Comparison of ENCODE assay signal across 7 cellular contexts in the genomic region with DNA sequence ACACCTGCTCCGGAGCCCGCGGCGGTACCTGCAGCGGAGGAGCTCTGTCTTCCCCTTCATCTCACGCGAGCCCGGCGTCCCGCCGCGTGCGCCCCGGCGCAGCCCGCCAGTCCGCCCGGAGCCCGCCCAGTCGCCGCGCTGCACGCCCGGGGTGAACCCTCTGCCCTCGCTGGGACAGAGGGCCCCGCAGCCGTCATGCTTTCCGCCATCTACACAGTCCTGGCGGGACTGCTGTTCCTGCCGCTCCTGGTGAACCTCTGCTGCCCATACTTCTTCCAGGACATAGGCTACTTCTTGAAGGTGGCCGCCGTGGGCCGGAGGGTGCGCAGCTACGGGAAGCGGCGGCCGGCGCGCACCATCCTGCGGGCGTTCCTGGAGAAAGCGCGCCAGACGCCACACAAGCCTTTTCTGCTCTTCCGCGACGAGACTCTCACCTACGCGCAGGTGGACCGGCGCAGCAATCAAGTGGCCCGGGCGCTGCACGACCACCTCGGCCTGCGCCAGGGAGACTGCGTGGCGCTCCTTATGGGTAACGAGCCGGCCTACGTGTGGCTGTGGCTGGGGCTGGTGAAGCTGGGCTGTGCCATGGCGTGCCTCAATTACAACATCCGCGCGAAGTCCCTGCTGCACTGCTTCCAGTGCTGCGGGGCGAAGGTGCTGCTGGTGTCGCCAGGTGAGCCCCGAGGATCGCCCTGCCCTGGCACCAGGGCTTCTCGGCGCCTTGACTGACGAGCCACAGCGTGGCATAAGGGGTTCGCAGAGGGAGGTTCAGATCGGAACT. TPM values are rescaled to one million over a fixed set of nuclear protein-coding genes. Genes with fewer than 3 reads are reported as not detected.
A peak's percentile ranks its signal among the peaks of the same experiment; 100 is the strongest.
DNase-seq lines count a peak whose midpoint lies in the region; ATAC-seq and TF ChIP-seq lines count a peak whose summit lies in the region.

No MANE protein-coding gene starts in this region.

- no peak overlapping the region for H3K23ac ChIP-seq in trophoblast cell (ENCODE audit: low read length)

- H3K14ac ChIP-seq in trophoblast cell (ENCODE audit: low read length), result no peak overlapping the region

- WGBS in trophoblast cell (ENCODE audit: extremely low coverage, insufficient coverage, insufficient read length), result no CpG with 5 or more reads among the region's 77 CpGs

- ATAC-seq in HG02763 (IDR thresholded peaks at IDR 0.05; ENCODE audit: unreplicated experiment), result peak; percentile 36

- H4K8ac ChIP-seq in trophoblast cell (ENCODE audit: low read depth, low read length), result peak overlapping the region; percentile 15

- H3K27me3 Mint-ChIP-seq in activated T-helper 2 cell treated with anti-CD3 and anti-CD28 coated beads, Interferon-gamma antibody, Interleukin-2, Interleukin-4, amounts not matched to agents 10 μg/mL and 5 μg/mL and 100 μg/mL, durations not matched to agents 14 hours and 24 hours and 36 hours (ENCODE audit: low read depth), result no peaks in the 10 kb centered on the region
- H3K27me3 Mint-ChIP-seq in glutamatergic neuron (ENCODE audit: unreplicated experiment), result peaks cover 16% of the 10 kb centered on the region

- peak; percentile 80 for DNase-seq in GM13976 (ENCODE audit: low spot score)
- DNase-seq in NCI-H526 treated with DMSO at 0.1 percent for 48 hours (lab: John Stamatoyannopoulos, UW), result peak; percentile 76
- peak; percentile 53 for DNase-seq in activated T-helper 2 cell treated with anti-CD3 and anti-CD28 coated beads, Interferon-gamma antibody, Interleukin-2, Interleukin-4, amounts not matched to agents 10 μg/mL and 5 μg/mL and 100 μg/mL, durations not matched to agents 14 hours and 24 hours and 36 hours (ENCODE audit: low spot score)
- peak; percentile 64 for DNase-seq in glutamatergic neuron
- peak; percentile 15 to 61 for DNase-seq in trophoblast cell
- no peak for DNase-seq in HuH-7 (ENCODE audit: low spot score)

- H3K4me2 ChIP-seq in trophoblast cell (ENCODE audit: low read length), result peak overlapping the region; percentile 99

- TF ChIP-seq CTCF in GM13976 (IDR thresholded peaks at IDR 0.05; ENCODE audit: borderline replicate concordance, control extremely low read depth, extremely low read depth, insufficient read depth, missing control alignments), result no peak
- no peak for TF ChIP-seq CTCF in glutamatergic neuron (IDR thresholded peaks at IDR 0.05; ENCODE audit: partially characterized antibody, unreplicated experiment)

- H3K4me3 Mint-ChIP-seq in activated T-helper 2 cell treated with anti-CD3 and anti-CD28 coated beads, Interferon-gamma antibody, Interleukin-2, Interleukin-4, amounts not matched to agents 10 μg/mL and 5 μg/mL and 100 μg/mL, durations not matched to agents 14 hours and 24 hours and 36 hours (ENCODE audit: low read depth), result peak overlapping the region; percentile 98
- H3K4me3 Mint-ChIP-seq in glutamatergic neuron (ENCODE audit: unreplicated experiment), result peak overlapping the region; percentile 89

- peaks cover 5 to 9% of the 10 kb centered on the region in 2 experiments for H3K4me1 ChIP-seq in trophoblast cell (ENCODE audit: control insufficient read depth in 1 of 2, insufficient read depth in 2 of 2, low read length in 2 of 2)

- no peak overlapping the region for H2AK5ac ChIP-seq in trophoblast cell (ENCODE audit: low read length)

- H4K91ac ChIP-seq in trophoblast cell (ENCODE audit: low read depth, low read length), result no peak overlapping the region

- H3K4me3 ChIP-seq in trophoblast cell (ENCODE audit: low read depth, low read length), result peak overlapping the region; percentile 72

- H3K79me2 ChIP-seq in trophoblast cell (ENCODE audit: control insufficient read depth, insufficient read depth, low read length, poor library complexity), result no peaks in the 10 kb centered on the region

- no peak overlapping the region for H2BK5ac ChIP-seq in trophoblast cell (ENCODE audit: low read depth, low read length, poor library complexity)

- no peaks in the 10 kb centered on the region for H3K9me3 Mint-ChIP-seq in activated T-helper 2 cell treated with anti-CD3 and anti-CD28 coated beads, Interferon-gamma antibody, Interleukin-2, Interleukin-4, amounts not matched to agents 10 μg/mL and 5 μg/mL and 100 μg/mL, durations not matched to agents 14 hours and 24 hours and 36 hours
- H3K9me3 Mint-ChIP-seq in glutamatergic neuron (ENCODE audit: unreplicated experiment), result peaks cover 4% of the 10 kb centered on the region

- intact Hi-C loops in activated T-helper 2 cell treated with anti-CD3 and anti-CD28 coated beads, Interferon-gamma antibody, Interleukin-2, Interleukin-4, amounts not matched to agents 10 μg/mL and 5 μg/mL and 100 μg/mL, durations not matched to agents 14 hours and 24 hours and 36 hours (cut with micrococcal nuclease), result loop anchor here (1.0 to 5.0 kb wide), 7 partner anchors 38 to 170 kb away; a partner anchor contains a TSS

- H3K27ac ChIP-seq in trophoblast cell (ENCODE audit: low read depth, low read length), result no peak overlapping the region

- no peaks in the 10 kb centered on the region for H3K9me3 ChIP-seq in trophoblast cell (ENCODE audit: insufficient read depth, low read depth, low read length)

- no peak overlapping the region for H2BK120ac ChIP-seq in trophoblast cell (ENCODE audit: insufficient read depth, low read length, poor library complexity)

- no peak overlapping the region for H2BK12ac ChIP-seq in trophoblast cell (ENCODE audit: low read length)

- H3K18ac ChIP-seq in trophoblast cell (ENCODE audit: low read length), result no peak overlapping the region

- H3K27me3 ChIP-seq in trophoblast cell (ENCODE audit: insufficient read depth, low read length), result peaks cover 14% of the 10 kb centered on the region

- H3K4ac ChIP-seq in trophoblast cell (ENCODE audit: low read depth, low read length), result no peak overlapping the region

- H3K27ac Mint-ChIP-seq in activated T-helper 2 cell treated with anti-CD3 and anti-CD28 coated beads, Interferon-gamma antibody, Interleukin-2, Interleukin-4, amounts not matched to agents 10 μg/mL and 5 μg/mL and 100 μg/mL, durations not matched to agents 14 hours and 24 hours and 36 hours, result peak overlapping the region; percentile 96
- no peak overlapping the region for H3K27ac Mint-ChIP-seq in glutamatergic neuron (ENCODE audit: unreplicated experiment)

- H3K4me1 Mint-ChIP-seq in activated T-helper 2 cell treated with anti-CD3 and anti-CD28 coated beads, Interferon-gamma antibody, Interleukin-2, Interleukin-4, amounts not matched to agents 10 μg/mL and 5 μg/mL and 100 μg/mL, durations not matched to agents 14 hours and 24 hours and 36 hours (ENCODE audit: low read depth), result peaks cover 44% of the 10 kb centered on the region
- no peaks in the 10 kb centered on the region for H3K4me1 Mint-ChIP-seq in glutamatergic neuron (ENCODE audit: low read depth, unreplicated experiment)

- no peak overlapping the region for H3K9ac ChIP-seq in trophoblast cell (ENCODE audit: low read length)

- peaks cover 50% of the 10 kb centered on the region for H3K36me3 Mint-ChIP-seq in activated T-helper 2 cell treated with anti-CD3 and anti-CD28 coated beads, Interferon-gamma antibody, Interleukin-2, Interleukin-4, amounts not matched to agents 10 μg/mL and 5 μg/mL and 100 μg/mL, durations not matched to agents 14 hours and 24 hours and 36 hours (ENCODE audit: low read depth)
- H3K36me3 Mint-ChIP-seq in glutamatergic neuron (ENCODE audit: unreplicated experiment), result no peaks in the 10 kb centered on the region

- no peaks in the 10 kb centered on the region for H3K79me1 ChIP-seq in trophoblast cell (ENCODE audit: low read length)

- H2AFZ ChIP-seq in trophoblast cell (ENCODE audit: insufficient read depth, low read length, poor library complexity), result peak overlapping the region; percentile 69

- in situ Hi-C loops in GM13976 (cut with MboI; ENCODE audit: low sequenced_read_pairs, unreplicated experiment), result loop anchor here (10.0 kb wide), 1 partner anchor 122 kb away; no protein-coding TSS in a partner anchor

- H3K36me3 ChIP-seq in trophoblast cell (ENCODE audit: control insufficient read depth in 1 of 2, insufficient read depth in 2 of 2, low read length in 2 of 2), result no peaks in the 10 kb centered on the region

- no peak overlapping the region for H4K12ac ChIP-seq in trophoblast cell (ENCODE audit: low read depth, low read length)

RNA-seq across cellular contexts. Expression of a gene that starts 0.4 kb away (rescaled TPM):
- 99.5 TPM in 2 replicates for total RNA-seq in activated T-helper 2 cell treated with anti-CD3 and anti-CD28 coated beads, Interferon-gamma antibody, Interleukin-2, Interleukin-4, amounts not matched to agents 10 μg/mL and 5 μg/mL and 100 μg/mL, durations not matched to agents 14 hours and 24 hours and 36 hours
- not detected for total RNA-seq in glutamatergic neuron (ENCODE audit: unreplicated experiment)
- polyA plus RNA-seq in trophoblast cell (2013), result 36.3 and 37.0 TPM in 2 replicates

Comparison
In these comparisons a context has a peak if more than half of its experiments do, and no peak if none do; other contexts are left out.
1. RNA of a gene that starts 0.4 kb away (total RNA-seq): 99.5 TPM in activated T-helper 2 cell treated with anti-CD3 and anti-CD28 coated beads, Interferon-gamma antibody, Interleukin-2, Interleukin-4, amounts not matched to agents 10 μg/mL and 5 μg/mL and 100 μg/mL, durations not matched to agents 14 hours and 24 hours and 36 hours; not detected in glutamatergic neuron (single experiment); every median in the first group is over 10 times any median in the second.